1 cellular context compared by ENCODE assay signal in the genomic region with DNA sequence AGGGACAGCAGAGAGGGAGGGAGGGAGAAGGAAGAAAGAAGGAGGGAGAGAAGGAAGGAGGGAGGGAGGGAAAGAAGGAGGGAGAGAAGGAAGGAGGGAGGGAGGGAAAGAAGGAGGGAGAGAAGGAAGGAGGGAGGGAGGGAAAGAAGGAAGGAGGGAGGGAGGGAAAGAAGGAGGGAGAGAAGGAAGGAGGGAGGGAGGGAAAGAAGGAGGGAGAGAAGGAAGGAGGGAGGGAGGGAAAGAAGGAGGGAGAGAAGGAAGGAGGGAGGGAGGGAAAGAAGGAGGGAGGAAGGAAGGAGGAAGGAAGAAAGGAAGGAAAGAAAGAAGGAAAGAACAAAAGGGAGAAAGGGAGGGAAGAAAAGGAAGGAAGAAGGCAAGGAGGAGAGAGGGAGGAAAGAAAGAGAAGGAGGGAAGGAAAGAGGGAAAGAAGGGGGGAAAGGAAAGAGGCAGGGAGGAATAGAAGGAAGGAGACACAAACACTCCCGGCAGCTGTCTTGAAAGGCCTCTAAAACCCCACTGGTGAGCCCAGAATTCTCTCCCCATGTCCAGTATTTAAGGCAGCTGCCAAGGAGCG.
TF ChIP-seq lines count a peak whose summit lies in the region.

No MANE protein-coding gene starts in this region.

TF ChIP-seq in HEK293, 187 proteins besides CTCF, POLR2A, EP300 and RAD21:
- peak; percentile 87 for TF ChIP-seq ZNF366 (tag by site-specific recombination; conservative IDR thresholded peaks at IDR 0.05)
